ENCODE assay signal across 8 cellular contexts in genomic region chr1:155140630-155140953, GRCh38. TPM values are rescaled to one million over a fixed set of nuclear protein-coding genes. Genes with fewer than 3 reads are reported as not detected.
DNase-seq lines count a peak whose midpoint lies in the region; ATAC-seq and TF ChIP-seq lines count a peak whose summit lies in the region.

No MANE protein-coding gene starts in this region.

- no peak for ATAC-seq in heart right ventricle
- ATAC-seq in left cardiac atrium: no peak
- ATAC-seq in HG02571 (IDR thresholded peaks at IDR 0.05; ENCODE audit: unreplicated experiment): no peak

- H3K27me3 Mint-ChIP-seq in brain: peaks cover 14% of the 10 kb centered on the region

- no peaks in the 10 kb centered on the region for H3K9me3 Mint-ChIP-seq in brain

- no peak overlapping the region for H2BK15ac ChIP-seq in mesenchymal stem cell (ENCODE audit: low read depth, poor library complexity, severe bottlenecking)

- no peak for TF ChIP-seq POLR2A in uterus (IDR thresholded peaks at IDR 0.05)

- intact Hi-C loops in heart right ventricle (cut with DNase I) (no loop called here), left cardiac atrium (cut with DNase I) (no loop called here), uterus (cut with DNase I; ENCODE audit: low total_unique reads) (no loop called here)

- no peak overlapping the region for H3K23ac ChIP-seq in mesenchymal stem cell (ENCODE audit: low read length in 2 of 2)

- DNase-seq in heart right ventricle: no peak
- DNase-seq in left cardiac atrium: no peak
- no peak for DNase-seq in mesenchymal stem cell
- no peak for DNase-seq in uterus
- DNase-seq in AML-193 (lab: John Stamatoyannopoulos, UW): no peak
- no peak for DNase-seq in GM03348 (ENCODE audit: low spot score)

- peaks cover 4 to 43% (median 28%) of the 10 kb centered on the region in 9 donors for H3K4me1 ChIP-seq in heart right ventricle
- H3K4me1 ChIP-seq in mesenchymal stem cell (ENCODE audit: control insufficient read depth, insufficient read depth, low read depth, low read length): peaks cover 17% of the 10 kb centered on the region
- H3K4me1 ChIP-seq in uterus: no peaks in the 10 kb centered on the region

- H3K36me3 ChIP-seq in heart right ventricle (peaks cover 0 to 22% (median 0%) of the 10 kb centered on the region in 9 donors), mesenchymal stem cell (ENCODE audit: control insufficient read depth in 1 of 2, insufficient read depth in 2 of 2, low read depth in 1 of 2, low read length in 2 of 2) (peaks cover 9 to 15% of the 10 kb centered on the region in 2 experiments), uterus (no peaks in the 10 kb centered on the region)

- H4K8ac ChIP-seq in mesenchymal stem cell (ENCODE audit: low read length): peak overlapping the region; percentile 99

- no peak overlapping the region for H3K4ac ChIP-seq in mesenchymal stem cell (ENCODE audit: low read depth in 1 of 2, low read length in 2 of 2)

- peak overlapping the region; percentile 80 for H4K91ac ChIP-seq in mesenchymal stem cell (ENCODE audit: low read length)

- H2AFZ ChIP-seq in mesenchymal stem cell (ENCODE audit: low read depth, low read length): peak overlapping the region; percentile 85

- H3K4me1 Mint-ChIP-seq in brain: peaks cover 50% of the 10 kb centered on the region

- H2BK12ac ChIP-seq in mesenchymal stem cell (ENCODE audit: low read length in 2 of 2): no peak overlapping the region

- peak overlapping the region; percentile 94 to 99 (median 98) for H3K27ac Mint-ChIP-seq in brain

- H3K4me3 Mint-ChIP-seq in brain: peak overlapping the region; percentile 92 to 98 (median 94)

- H3K9me3 ChIP-seq in heart right ventricle: no peaks in the 10 kb centered on the region
- H3K9me3 ChIP-seq in mesenchymal stem cell (ENCODE audit: control insufficient read depth, low read length): no peaks in the 10 kb centered on the region
- H3K9me3 ChIP-seq in uterus: no peaks in the 10 kb centered on the region

- no peak overlapping the region for H2AK5ac ChIP-seq in mesenchymal stem cell (ENCODE audit: low read length, severe bottlenecking)

- no peak for TF ChIP-seq CTCF in heart right ventricle (IDR thresholded peaks at IDR 0.05)
- TF ChIP-seq CTCF in brain (conservative IDR thresholded peaks at IDR 0.05): no peak
- TF ChIP-seq CTCF in uterus (IDR thresholded peaks at IDR 0.05): no peak

- no peak overlapping the region for H2BK5ac ChIP-seq in mesenchymal stem cell (ENCODE audit: low read depth, low read length, poor library complexity, severe bottlenecking)

- no peak overlapping the region for H3K14ac ChIP-seq in mesenchymal stem cell (ENCODE audit: low read length in 2 of 2)

- H3K27me3 ChIP-seq in heart right ventricle: no peaks in the 10 kb centered on the region
- H3K27me3 ChIP-seq in mesenchymal stem cell (ENCODE audit: control insufficient read depth in 1 of 2, insufficient read depth in 1 of 2, low read length in 2 of 2): peaks cover 0 to 4% of the 10 kb centered on the region in 2 experiments
- no peaks in the 10 kb centered on the region for H3K27me3 ChIP-seq in uterus

- peaks cover 12% of the 10 kb centered on the region for H3K79me1 ChIP-seq in mesenchymal stem cell (replicated peaks; ENCODE audit: low read length, poor library complexity, severe bottlenecking)

- 6 to 7% methylated on average over 11 of the region's 11 CpGs for WGBS in heart right ventricle, 2 donors
- WGBS in mesenchymal stem cell: 8% methylated on average over 11 of the region's 11 CpGs

- H3K18ac ChIP-seq in mesenchymal stem cell (ENCODE audit: low read depth in 1 of 2, low read length in 2 of 2): no peak overlapping the region

- peak overlapping the region; percentile 75 for H3K4me2 ChIP-seq in mesenchymal stem cell (ENCODE audit: low read length, poor library complexity, severe bottlenecking)

- peaks cover 14% of the 10 kb centered on the region for H3K36me3 Mint-ChIP-seq in brain

- peak overlapping the region; percentile 97 for H3K9ac ChIP-seq in mesenchymal stem cell (ENCODE audit: low read length)

- peak overlapping the region in 9 of 10 donors; percentile 87 to 96 (median 93) for H3K27ac ChIP-seq in heart right ventricle
- no peak overlapping the region for H3K27ac ChIP-seq in mesenchymal stem cell (ENCODE audit: low read length, poor library complexity, severe bottlenecking)
- H3K27ac ChIP-seq in uterus: peak overlapping the region; percentile 80 to 84

- H3K4me3 ChIP-seq in heart right ventricle: peak overlapping the region in 9 of 10 donors; percentile 63 to 95 (median 84)
- H3K4me3 ChIP-seq in mesenchymal stem cell (ENCODE audit: insufficient read depth in 1 of 2, low read depth in 1 of 2, low read length in 2 of 2): peak overlapping the region in 1 of 2 experiments; percentile 100
- H3K4me3 ChIP-seq in uterus: peak overlapping the region; percentile 57 to 74

- H2BK120ac ChIP-seq in mesenchymal stem cell (ENCODE audit: low read depth, low read length): no peak overlapping the region

RNA-seq across cellular contexts. Expression of gene DPM3, which starts 0.3 kb away (rescaled TPM):
- total RNA-seq in heart right ventricle: 10 to 100 TPM; 48.2 to 70.9 (median 53.4) TPM
- polyA plus RNA-seq in heart right ventricle: 100 to 1,000 TPM; 144 to 304 TPM
- total RNA-seq in left cardiac atrium: 10 to 100 TPM; 65.8 to 78.6 TPM
- polyA plus RNA-seq in brain (ENCODE audit: insufficient read depth, low read depth, low replicate concordance): 167 TPM
- 176 TPM for polyA plus RNA-seq in mesenchymal stem cell (2013, experiment 1 of 2)
- polyA plus RNA-seq in mesenchymal stem cell (2013, experiment 2 of 2): 182 TPM
- 10 to 100 TPM; 36.1 to 94.4 (median 85.4) TPM for total RNA-seq in uterus

RNA-seq across cellular contexts. Expression of gene SLC50A1, which starts 4.9 kb away (rescaled TPM):
- total RNA-seq in heart right ventricle (10 to 100 TPM in 2 of 10 donors, 1 to 10 TPM in 8; 5.5 to 16.8 (median 7.9) TPM), left cardiac atrium (10 to 100 TPM; 12.2 to 13.0 TPM), uterus (10 to 100 TPM in 3 of 4 donors, under 1 TPM in 1; 0.26 to 24.0 (median 21.8) TPM)
- polyA plus RNA-seq in heart right ventricle (10 to 100 TPM; 23.2 to 33.7 TPM), brain (ENCODE audit: insufficient read depth, low read depth, low replicate concordance) (27.2 TPM)
- 41.0 TPM for polyA plus RNA-seq in mesenchymal stem cell (2013, experiment 1 of 2)
- polyA plus RNA-seq in mesenchymal stem cell (2013, experiment 2 of 2): 42.4 TPM

RNA-seq across cellular contexts. Expression of gene EFNA1, which starts 12.9 kb away (rescaled TPM):
- total RNA-seq in heart right ventricle (10 to 100 TPM; 28.9 to 50.0 (median 35.6) TPM), left cardiac atrium (10 to 100 TPM; 33.3 to 39.1 TPM), uterus (10 to 100 TPM; 22.3 to 58.5 (median 36.5) TPM)
- polyA plus RNA-seq in heart right ventricle (100 to 1,000 TPM in 1 of 2 donors, 10 to 100 TPM in 1; 44.2 to 104 TPM), brain (ENCODE audit: insufficient read depth, low read depth, low replicate concordance) (16.6 TPM)
- polyA plus RNA-seq in mesenchymal stem cell (2013, experiment 1 of 2): 0.62 TPM
- polyA plus RNA-seq in mesenchymal stem cell (2013, experiment 2 of 2): 0.53 TPM

RNA-seq across cellular contexts. Expression of gene KRTCAP2, which starts 32.5 kb away (rescaled TPM):
- total RNA-seq in heart right ventricle (100 to 1,000 TPM in 9 of 10 donors, 10 to 100 TPM in 1; 96.1 to 173 (median 114) TPM), left cardiac atrium (100 to 1,000 TPM; 143 to 156 TPM), uterus (100 to 1,000 TPM in 1 of 4 donors, 10 to 100 TPM in 2, 1 to 10 TPM in 1; 1.5 to 200 (median 62.5) TPM)
- polyA plus RNA-seq in heart right ventricle (100 to 1,000 TPM; 302 to 355 TPM), brain (ENCODE audit: insufficient read depth, low read depth, low replicate concordance) (390 TPM)
- polyA plus RNA-seq in mesenchymal stem cell (2013, experiment 1 of 2): 350 TPM
- 358 TPM for polyA plus RNA-seq in mesenchymal stem cell (2013, experiment 2 of 2)

RNA-seq across cellular contexts. Expression of gene TRIM46, which starts 33.1 kb away (rescaled TPM):
- total RNA-seq in heart right ventricle (under 1 TPM in 2 of 10 donors, not detected in 8; 0.10 to 0.35 TPM), left cardiac atrium (under 1 TPM; 0.15 to 0.21 TPM), uterus (1 to 10 TPM in 3 of 4 donors, under 1 TPM in 1; 0.26 to 4.6 (median 2.5) TPM)
- polyA plus RNA-seq in heart right ventricle (under 1 TPM; 0.04 to 0.07 TPM), brain (ENCODE audit: insufficient read depth, low read depth, low replicate concordance) (11.0 TPM)
- polyA plus RNA-seq in mesenchymal stem cell (2013, experiment 1 of 2): 7.1 TPM
- 6.5 TPM for polyA plus RNA-seq in mesenchymal stem cell (2013, experiment 2 of 2)
